ENCODE assay signal across 23 cellular contexts in genomic region chr2:36587091-36587490, GRCh38.
"Had no signal": no experiment of that assay in that cellular context is flagged by ENCODE, and none has a peak within 500 bp of the region (broad histone marks: within the 10 kb centered on the region; RNA-seq: fewer than 3 reads in every experiment).

No MANE protein-coding gene starts in this region.

- DNase-seq: activated CD4-positive, alpha-beta T cell treated with anti-CD3 and anti-CD28 coated beads, Interleukin-2, amount 10 ng/mL, durations not matched to agents 24 days and 14 days; activated CD4-positive, CD25-positive, alpha-beta regulatory T cell; activated CD8-positive, alpha-beta T cell treated with anti-CD3 and anti-CD28 coated beads for 36 hours; activated naive CD4-positive, alpha-beta T cell treated with anti-CD3 and anti-CD28 coated beads for 36 hours; activated T-cell treated with anti-CD3 and anti-CD28 coated beads, Interleukin-2, amount 50 U/mL, for 1 hour; brain microvascular endothelial cell; central memory CD4-positive, alpha-beta T cell; immature natural killer cell; kidney glomerular epithelial cell; mesenchymal stem cell; mucosa of descending colon; naive B cell; right cardiac atrium; small intestine; stimulated activated CD4-positive, alpha-beta T cell treated with anti-CD3 and anti-CD28 coated beads, Interleukin-4, amount 100 ng/mL, for 1 hour; stimulated activated naive CD8-positive, alpha-beta T cell treated with anti-CD3 and anti-CD28 coated beads, Interleukin-15, amount 100 ng/mL, for 72 hours; T1000; testis had no signal

- H3K9me3 ChIP-seq: mucosa of descending colon, prostate gland, testis had no signal

- H3K27me3 ChIP-seq: brain microvascular endothelial cell, testis had no signal

- ATAC-seq: activated CD8-positive, alpha-beta T cell treated with anti-CD3 and anti-CD28 coated beads for 36 hours; mucosa of descending colon; right cardiac atrium; stimulated activated naive CD8-positive, alpha-beta T cell treated with anti-CD3 and anti-CD28 coated beads, Interleukin-15, amount 100 ng/mL, for 72 hours had no signal

- H3K4me3 Mint-ChIP-seq: activated CD4-positive, alpha-beta T cell treated with anti-CD3 and anti-CD28 coated beads, Interleukin-2, amount 10 ng/mL, durations not matched to agents 24 days and 14 days; activated CD8-positive, alpha-beta T cell treated with anti-CD3 and anti-CD28 coated beads for 36 hours; activated naive CD4-positive, alpha-beta T cell treated with anti-CD3 and anti-CD28 coated beads for 36 hours; immature natural killer cell; naive B cell; neural crest cell; stimulated activated naive CD8-positive, alpha-beta T cell treated with anti-CD3 and anti-CD28 coated beads, Interleukin-15, amount 100 ng/mL, for 72 hours; type B pancreatic cell had no signal

- H3K4me1 ChIP-seq: prostate gland, testis had no signal

- H3K27me3 Mint-ChIP-seq: activated CD4-positive, alpha-beta T cell treated with anti-CD3 and anti-CD28 coated beads, Interleukin-2, amount 10 ng/mL, durations not matched to agents 24 days and 14 days; activated CD8-positive, alpha-beta T cell treated with anti-CD3 and anti-CD28 coated beads for 36 hours; naive B cell; stimulated activated naive CD8-positive, alpha-beta T cell treated with anti-CD3 and anti-CD28 coated beads, Interleukin-15, amount 100 ng/mL, for 72 hours; type B pancreatic cell had no signal

- H3K9me3 Mint-ChIP-seq: activated CD4-positive, alpha-beta T cell treated with anti-CD3 and anti-CD28 coated beads, Interleukin-2, amount 10 ng/mL, durations not matched to agents 24 days and 14 days; activated CD8-positive, alpha-beta T cell treated with anti-CD3 and anti-CD28 coated beads for 36 hours; activated naive CD4-positive, alpha-beta T cell treated with anti-CD3 and anti-CD28 coated beads for 36 hours; activated T-helper 2 cell treated with anti-CD3 and anti-CD28 coated beads, Interferon-gamma antibody, Interleukin-2, Interleukin-4, amounts not matched to agents 10 μg/mL and 5 μg/mL and 100 μg/mL, durations not matched to agents 14 hours and 24 hours and 36 hours; immature natural killer cell; naive B cell; neural crest cell; stimulated activated naive CD8-positive, alpha-beta T cell treated with anti-CD3 and anti-CD28 coated beads, Interleukin-15, amount 100 ng/mL, for 72 hours; type B pancreatic cell had no signal

- H3K27ac Mint-ChIP-seq: activated CD4-positive, alpha-beta T cell treated with anti-CD3 and anti-CD28 coated beads, Interleukin-2, amount 10 ng/mL, durations not matched to agents 24 days and 14 days; activated CD8-positive, alpha-beta T cell treated with anti-CD3 and anti-CD28 coated beads for 36 hours; activated naive CD4-positive, alpha-beta T cell treated with anti-CD3 and anti-CD28 coated beads for 36 hours; activated T-helper 2 cell treated with anti-CD3 and anti-CD28 coated beads, Interferon-gamma antibody, Interleukin-2, Interleukin-4, amounts not matched to agents 10 μg/mL and 5 μg/mL and 100 μg/mL, durations not matched to agents 14 hours and 24 hours and 36 hours; immature natural killer cell; naive B cell; stimulated activated naive CD8-positive, alpha-beta T cell treated with anti-CD3 and anti-CD28 coated beads, Interleukin-15, amount 100 ng/mL, for 72 hours; type B pancreatic cell had no signal

- H3K27ac ChIP-seq: brain microvascular endothelial cell, coronary artery, prostate gland, testis had no signal

- H3K4me3 ChIP-seq: coronary artery, mucosa of descending colon, prostate gland, testis had no signal

- H3K36me3 ChIP-seq: prostate gland had no signal
